ENCODE assay signal across 24 cellular contexts in genomic region chr10:45044290-45044689, GRCh38.
"Had no signal": no experiment of that assay in that cellular context is flagged by ENCODE, and none has a peak within 500 bp of the region (broad histone marks: within the 10 kb centered on the region; RNA-seq: fewer than 3 reads in every experiment).

No MANE protein-coding gene starts in this region.

- H3K79me2 ChIP-seq: parathyroid adenoma had no signal

- H3K4me3 Mint-ChIP-seq: activated naive CD4-positive, alpha-beta T cell treated with anti-CD3 and anti-CD28 coated beads, Interleukin-2, amount 50 U/mL, for 24 hours; brain; naive B cell; stimulated activated naive CD8-positive, alpha-beta T cell treated with anti-CD3 and anti-CD28 coated beads, Interleukin-15, Interleukin-2, amounts not matched to agents 100 ng/mL and 50 ng/mL, for 24 hours had no signal

- H3K27me3 ChIP-seq: foreskin keratinocyte, thyroid gland had no signal

- H3K4me3 ChIP-seq: mucosa of descending colon, thyroid gland had no signal

- H3K4me1 Mint-ChIP-seq: activated naive CD4-positive, alpha-beta T cell treated with anti-CD3 and anti-CD28 coated beads, Interleukin-2, amount 50 U/mL, for 24 hours; brain; naive B cell had no signal

- ATAC-seq: foreskin keratinocyte, left ventricle myocardium superior, mucosa of descending colon, right cardiac atrium had no signal

- H2AFZ ChIP-seq: parathyroid adenoma had no signal

- H3K9ac ChIP-seq: parathyroid adenoma had no signal

- H3K36me3 Mint-ChIP-seq: activated naive CD4-positive, alpha-beta T cell treated with anti-CD3 and anti-CD28 coated beads, Interleukin-2, amount 50 U/mL, for 24 hours; brain; naive B cell had no signal

- H3K27ac Mint-ChIP-seq: activated naive CD4-positive, alpha-beta T cell treated with anti-CD3 and anti-CD28 coated beads, Interleukin-2, amount 50 U/mL, for 24 hours; brain; stimulated activated naive CD8-positive, alpha-beta T cell treated with anti-CD3 and anti-CD28 coated beads, Interleukin-15, Interleukin-2, amounts not matched to agents 100 ng/mL and 50 ng/mL, for 24 hours had no signal

- DNase-seq: activated CD4-positive, alpha-beta T cell treated with anti-CD3 and anti-CD28 coated beads, Interleukin-2, amount 50 U/mL, for 1 hour; activated CD4-positive, CD25-positive, alpha-beta regulatory T cell treated with anti-CD3 and anti-CD28 coated beads, Interleukin-2, amount 50 U/mL, for 72 hours; activated gamma-delta T cell treated with Interleukin-2 at 50 U/mL for 16 hours; activated T-cell treated with anti-CD3 and anti-CD28 coated beads, Interleukin-2, amount 50 U/mL, for 1 hour; aorta; central memory CD4-positive, alpha-beta T cell; dermis blood vessel endothelial cell; effector CD8-positive, alpha-beta T cell; foreskin keratinocyte; left ventricle myocardium superior; mesenchymal stem cell; mucosa of descending colon; naive B cell; nucleus accumbens; right cardiac atrium; stimulated activated CD4-positive, alpha-beta T cell treated with anti-CD3 and anti-CD28 coated beads, Interleukin-12 subunit alpha, Interleukin-12 subunit beta, amount 100 ng/mL, for 4 hours; stimulated activated CD4-positive, alpha-beta T cell treated with anti-CD3 and anti-CD28 coated beads, Interleukin-4, amount 100 ng/mL, for 4 hours; substantia nigra; thyroid gland had no signal

- H3K4me1 ChIP-seq: foreskin keratinocyte, parathyroid adenoma had no signal

- H3K27ac ChIP-seq: foreskin keratinocyte, parathyroid adenoma, thyroid gland, VCaP had no signal

- H3K9me3 ChIP-seq: mucosa of descending colon, thyroid gland had no signal

- H3K36me3 ChIP-seq: thyroid gland had no signal
